1 cellular context compared by ENCODE assay signal in the genomic region with DNA sequence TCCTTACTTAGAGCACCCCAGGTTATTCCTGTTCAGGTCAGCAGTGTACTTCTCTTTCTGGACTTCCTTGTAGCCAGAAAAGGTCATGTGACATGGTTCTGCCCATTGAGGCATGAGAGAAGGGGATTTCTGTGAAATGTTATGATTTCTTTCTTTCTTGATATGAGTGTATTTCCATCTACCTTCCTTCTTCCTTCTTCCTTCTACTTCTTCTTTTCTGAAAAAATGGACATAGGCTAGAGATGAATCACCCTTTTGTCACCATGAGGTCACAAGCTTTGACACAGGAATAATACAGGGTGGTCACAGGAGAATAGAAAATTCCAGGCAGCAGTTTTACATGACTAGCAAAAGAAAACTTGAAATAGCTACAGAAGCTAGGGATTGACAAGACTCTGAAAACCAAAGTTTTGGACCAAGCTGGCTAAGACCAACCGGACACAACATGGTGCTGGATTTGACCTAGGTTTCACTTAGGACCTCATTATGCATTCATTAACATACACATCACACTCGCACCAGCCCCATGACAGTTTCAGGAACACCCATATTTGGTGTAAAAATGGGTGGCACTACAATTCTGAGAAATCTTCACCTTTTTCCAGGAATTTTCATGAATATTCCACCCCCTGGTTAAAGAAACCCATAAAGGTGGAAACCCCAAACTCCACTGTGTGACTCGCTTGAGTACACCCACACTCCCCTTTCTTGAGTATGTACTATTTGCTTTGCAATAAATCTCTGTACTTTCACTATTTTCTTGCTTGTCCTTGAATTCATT.
TF ChIP-seq lines count a peak whose summit lies in the region.

No MANE protein-coding gene starts in this region.

TF ChIP-seq in HEK293, 187 proteins besides CTCF, POLR2A, EP300 and RAD21 (continued from another document):
- TF ChIP-seq ZSCAN30 (tag by site-specific recombination; IDR thresholded peaks at IDR 0.05) = no peak
- peak; percentile 55; the same call in 1 of the 2 replicates for TF ChIP-seq ZNF157 (tag by site-specific recombination; IDR thresholded peaks at IDR 0.05)
